ENCODE assay signal across 17 cellular contexts in the genomic region with DNA sequence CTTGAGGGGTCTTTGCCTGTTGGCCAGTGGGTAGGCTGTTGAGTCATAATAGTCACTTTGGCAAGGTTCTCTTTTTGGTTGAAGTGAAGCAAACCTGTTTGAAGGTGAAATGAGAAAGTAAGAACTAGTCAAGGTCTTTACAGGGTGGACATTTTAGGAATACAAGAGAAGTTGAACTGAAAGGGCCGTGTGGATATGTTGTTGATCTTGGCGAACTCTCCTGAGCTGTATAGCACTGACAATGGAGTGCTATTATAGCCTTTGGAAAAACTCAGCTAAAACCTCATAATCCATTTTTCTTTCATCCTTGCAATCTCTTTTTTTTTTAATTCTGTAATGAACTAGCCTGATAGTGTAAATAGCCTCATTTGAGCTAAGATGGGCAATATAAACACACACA.
DNase-seq lines count a peak whose midpoint lies in the region; ATAC-seq and TF ChIP-seq lines count a peak whose summit lies in the region.
"Had no signal": no experiment of that assay in that cellular context is flagged by ENCODE, and none has a peak within 500 bp of the region (broad histone marks: within the 10 kb centered on the region; RNA-seq: fewer than 3 reads in every experiment).

No MANE protein-coding gene starts in this region.

- H3K27me3 ChIP-seq in vagina (no peaks in the 10 kb centered on the region), MM.1S (replicated peaks; ENCODE audit: insufficient read depth, low read length) (no peaks in the 10 kb centered on the region), lower lobe of right lung (ENCODE audit: low read depth) (no peaks in the 10 kb centered on the region)
- H3K27me3 ChIP-seq: BLaER1 had no signal

- H3K4me3 Mint-ChIP-seq in nephron progenitor cell: no peak overlapping the region
- no peak overlapping the region for H3K4me3 Mint-ChIP-seq in activated T-cell treated with anti-CD3 and anti-CD28 coated beads, Interleukin-2, amount 50 U/mL, for 4 hours
- H3K4me3 Mint-ChIP-seq: CD8-positive, alpha-beta memory T cell had no signal

- H3K36me3 ChIP-seq in vagina (no peaks in the 10 kb centered on the region), MM.1S (replicated peaks; ENCODE audit: insufficient read depth, low read length) (no peaks in the 10 kb centered on the region), lower lobe of right lung (no peaks in the 10 kb centered on the region)
- H3K36me3 ChIP-seq: BLaER1 had no signal

- no peaks in the 10 kb centered on the region for H3K9me3 Mint-ChIP-seq in nephron progenitor cell
- no peaks in the 10 kb centered on the region for H3K9me3 Mint-ChIP-seq in activated T-cell treated with anti-CD3 and anti-CD28 coated beads, Interleukin-2, amount 50 U/mL, for 4 hours
- H3K9me3 Mint-ChIP-seq: H9 had no signal

- H3K79me2 ChIP-seq in MM.1S (ENCODE audit: low read length): no peaks in the 10 kb centered on the region

- no peak overlapping the region for H3K4me2 ChIP-seq in MM.1S (ENCODE audit: low read depth, low read length)
- H3K4me2 ChIP-seq: BLaER1 had no signal

- H3K27me3 Mint-ChIP-seq in nephron progenitor cell (ENCODE audit: low read depth, poor library complexity): no peaks in the 10 kb centered on the region
- H3K27me3 Mint-ChIP-seq in activated T-cell treated with anti-CD3 and anti-CD28 coated beads, Interleukin-2, amount 50 U/mL, for 4 hours (ENCODE audit: low read depth): no peaks in the 10 kb centered on the region
- H3K27me3 Mint-ChIP-seq: CD8-positive, alpha-beta memory T cell had no signal

- no peak for TF ChIP-seq POLR2A in vagina (IDR thresholded peaks at IDR 0.05)

- H3K4me1 ChIP-seq in vagina: no peaks in the 10 kb centered on the region
- H3K4me1 ChIP-seq in MM.1S (ENCODE audit: low read length): no peaks in the 10 kb centered on the region
- no peaks in the 10 kb centered on the region for H3K4me1 ChIP-seq in lower lobe of right lung
- H3K4me1 ChIP-seq: BLaER1, Caco-2 had no signal

- DNase-seq in NCI-H82 (lab: John Stamatoyannopoulos, UW): peak; percentile 33
- DNase-seq in NCI-H82 treated with DMSO at 0.1 percent for 48 hours (lab: John Stamatoyannopoulos, UW; ENCODE audit: unreplicated experiment): no peak
- DNase-seq in fibroblast of the aortic adventitia (ENCODE audit: low read depth): peak; percentile 34
- DNase-seq in nephron progenitor cell: no peak
- DNase-seq in vagina (ENCODE audit: extremely low spot score in 2 of 2): no peak
- no peak for DNase-seq in MM.1S
- no peak for DNase-seq in activated T-cell treated with anti-CD3 and anti-CD28 coated beads, Interleukin-2, amount 50 U/mL, for 4 hours
- no peak for DNase-seq in lower lobe of right lung
- DNase-seq: AML-193; Caco-2; CD8-positive, alpha-beta memory T cell; GF-D8; GOT3; H9 had no signal

- no peak overlapping the region for H2AFZ ChIP-seq in MM.1S (ENCODE audit: low read length)

- H3K4me3 ChIP-seq in fibroblast of the aortic adventitia (ENCODE audit: low read depth, low read length) (no peak overlapping the region), vagina (no peak overlapping the region), MM.1S (ENCODE audit: low read length) (no peak overlapping the region), lower lobe of right lung (no peak overlapping the region)
- H3K4me3 ChIP-seq: BLaER1 had no signal

- no peaks in the 10 kb centered on the region for H3K9me2 ChIP-seq in MM.1S (replicated peaks; ENCODE audit: insufficient read depth, low read length)

- H3K27ac ChIP-seq in vagina: peak overlapping the region; percentile 9
- H3K27ac ChIP-seq in MM.1S (ENCODE audit: low read length): no peak overlapping the region
- no peak overlapping the region for H3K27ac ChIP-seq in lower lobe of right lung
- H3K27ac ChIP-seq: 22Rv1, BLaER1 had no signal

- ATAC-seq in activated T-cell treated with anti-CD3 and anti-CD28 coated beads, Interleukin-2, amount 50 U/mL, for 4 hours: no peak
- no peak for ATAC-seq in lower lobe of right lung
- ATAC-seq: HepG2 had no signal

- no peaks in the 10 kb centered on the region for H3K9me3 ChIP-seq in vagina
- H3K9me3 ChIP-seq in MM.1S (replicated peaks; ENCODE audit: insufficient read depth, low read length): no peaks in the 10 kb centered on the region
- no peaks in the 10 kb centered on the region for H3K9me3 ChIP-seq in lower lobe of right lung
- H3K9me3 ChIP-seq: BLaER1, Caco-2 had no signal

- no peaks in the 10 kb centered on the region for H4K20me1 ChIP-seq in MM.1S (ENCODE audit: insufficient read depth, low read length)
- H4K20me1 ChIP-seq: BLaER1 had no signal

- TF ChIP-seq CTCF in fibroblast of the aortic adventitia (IDR thresholded peaks at IDR 0.05; ENCODE audit: insufficient read depth, low read length) (no peak), nephron progenitor cell (IDR thresholded peaks at IDR 0.05) (no peak), vagina (IDR thresholded peaks at IDR 0.05) (no peak), MM.1S (IDR thresholded peaks at IDR 0.05; ENCODE audit: low read length) (no peak), lower lobe of right lung (IDR thresholded peaks at IDR 0.05) (no peak)

- no peaks in the 10 kb centered on the region for H3K36me3 Mint-ChIP-seq in nephron progenitor cell (ENCODE audit: low read depth)
- H3K36me3 Mint-ChIP-seq in activated T-cell treated with anti-CD3 and anti-CD28 coated beads, Interleukin-2, amount 50 U/mL, for 4 hours (ENCODE audit: insufficient read depth): no peaks in the 10 kb centered on the region
- H3K36me3 Mint-ChIP-seq: CD8-positive, alpha-beta memory T cell had no signal

- H3K9ac ChIP-seq in MM.1S (ENCODE audit: low read length): no peak overlapping the region
- H3K9ac ChIP-seq: BLaER1 had no signal

- no peaks in the 10 kb centered on the region for H3F3A ChIP-seq in MM.1S (ENCODE audit: insufficient read depth, low read length)

- H3K27ac Mint-ChIP-seq in nephron progenitor cell: peak overlapping the region; percentile 96
- H3K27ac Mint-ChIP-seq: CD8-positive, alpha-beta memory T cell had no signal

- intact Hi-C loops in vagina (cut with DNase I) (no loop called here), lower lobe of right lung (cut with DNase I) (no loop called here)

- H3K4me1 Mint-ChIP-seq in nephron progenitor cell: peaks cover 87% of the 10 kb centered on the region
- H3K4me1 Mint-ChIP-seq in activated T-cell treated with anti-CD3 and anti-CD28 coated beads, Interleukin-2, amount 50 U/mL, for 4 hours (ENCODE audit: low read depth): no peaks in the 10 kb centered on the region
- H3K4me1 Mint-ChIP-seq: CD8-positive, alpha-beta memory T cell had no signal

Comparison
In these comparisons a context has a peak if more than half of its experiments do, and no peak if none do; other contexts are left out.
1. DNase-seq: peak in NCI-H82 (single experiment) and fibroblast of the aortic adventitia (single experiment); none in NCI-H82 treated with DMSO at 0.1 percent for 48 hours (single experiment), nephron progenitor cell (single experiment), vagina (0 of 2), MM.1S (single experiment), activated T-cell treated with anti-CD3 and anti-CD28 coated beads, Interleukin-2, amount 50 U/mL, for 4 hours (single experiment) and lower lobe of right lung (single experiment).